ENCODE assay signal across 2 cellular contexts in genomic region chr10:58457761-58458616, GRCh38.
A peak's percentile ranks its signal among the peaks of the same experiment; 100 is the strongest.
TF ChIP-seq lines count a peak whose summit lies in the region.

No MANE protein-coding gene starts in this region.

TF ChIP-seq in IMR-90, 13 proteins besides CTCF, POLR2A, EP300 and RAD21:
- TF ChIP-seq CHD1 (IDR thresholded peaks at IDR 0.05; ENCODE audit: low read depth, low read length) (no peak), RFX5 (IDR thresholded peaks at IDR 0.05; ENCODE audit: low read depth, low read length) (no peak), FOS (IDR thresholded peaks at IDR 0.05; ENCODE audit: low read depth, low read length) (peak; percentile 57), ELK1 (IDR thresholded peaks at IDR 0.05; ENCODE audit: borderline replicate concordance, low read depth, low read length) (no peak), CEBPB (IDR thresholded peaks at IDR 0.05; ENCODE audit: low read depth, low read length) (peak; percentile 96), USF2 (IDR thresholded peaks at IDR 0.05; ENCODE audit: low read depth, low read length) (no peak), NFE2L2 (IDR thresholded peaks at IDR 0.05; ENCODE audit: low read depth, low read length) (no peak), MAFK (IDR thresholded peaks at IDR 0.05; ENCODE audit: low read depth, low read length) (no peak), MAZ (IDR thresholded peaks at IDR 0.05; ENCODE audit: borderline replicate concordance, low read depth, low read length) (no peak), MXI1 (IDR thresholded peaks at IDR 0.05; ENCODE audit: borderline replicate concordance, low read depth, low read length) (no peak), SMC3 (IDR thresholded peaks at IDR 0.05; ENCODE audit: low read depth, low read length) (no peak), BHLHE40 (IDR thresholded peaks at IDR 0.05; ENCODE audit: low read depth, low read length) (0 out of 2 replicates have a peak, but pooled peaks have one; percentile 18), RCOR1 (IDR thresholded peaks at IDR 0.05; ENCODE audit: insufficient replicate concordance, low read length) (no peak)

TF ChIP-seq in HepG2, 621 proteins besides CTCF, POLR2A, EP300 and RAD21 (continues in another document):
- TF ChIP-seq ISL2 (CRISPR knock-in tag; IDR thresholded peaks at IDR 0.05) (peak; percentile 80), TCF7 (IDR thresholded peaks at IDR 0.05; ENCODE audit: low read depth) (peak; percentile 38; the same call in 1 of the 2 replicates), MXD1 (CRISPR knock-in tag; IDR thresholded peaks at IDR 0.05) (no peak), SOX6 (IDR thresholded peaks at IDR 0.05) (no peak), SOX6 (CRISPR knock-in tag; IDR thresholded peaks at IDR 0.05) (peak; percentile 91), GABPA (IDR thresholded peaks at IDR 0.05; ENCODE audit: low read depth, low read length) (no peak), GABPA (CRISPR knock-in tag; IDR thresholded peaks at IDR 0.05; ENCODE audit: low read depth) (no peak), MED1 (CRISPR knock-in tag; IDR thresholded peaks at IDR 0.05) (peak; percentile 50; the same call in 1 of the 2 replicates), ZBTB8A (CRISPR knock-in tag; IDR thresholded peaks at IDR 0.05; ENCODE audit: borderline replicate concordance, low read depth) (no peak), THAP11 (CRISPR knock-in tag; IDR thresholded peaks at IDR 0.05) (peak; percentile 65), BCL6 (CRISPR knock-in tag; IDR thresholded peaks at IDR 0.05) (peak; percentile 87), ZNF761 (CRISPR knock-in tag; conservative IDR thresholded peaks at IDR 0.05) (no peak), SALL1 (CRISPR knock-in tag; IDR thresholded peaks at IDR 0.05) (peak; percentile 47; the same call in 1 of the 2 replicates), THRA (CRISPR knock-in tag; IDR thresholded peaks at IDR 0.05; ENCODE audit: borderline replicate concordance) (peak; percentile 24; the same call in 1 of the 2 replicates), ZBTB43 (CRISPR knock-in tag; conservative IDR thresholded peaks at IDR 0.05) (peak; percentile 77), FOXA1 (IDR thresholded peaks at IDR 0.05) (no peak), FOXA1 (CRISPR knock-in tag; IDR thresholded peaks at IDR 0.05) (peak; percentile 67; the same call in 1 of the 2 replicates), ZGPAT (CRISPR knock-in tag; IDR thresholded peaks at IDR 0.05) (peak; percentile 50; the same call in 1 of the 2 replicates), POGZ (CRISPR knock-in tag; IDR thresholded peaks at IDR 0.05) (peak; percentile 33; the same call in 1 of the 2 replicates), AHDC1 (CRISPR knock-in tag; IDR thresholded peaks at IDR 0.05; ENCODE audit: borderline replicate concordance) (peak; percentile 67; the same call in 1 of the 2 replicates), GATAD2A (CRISPR knock-in tag; IDR thresholded peaks at IDR 0.05) (peak; percentile 91), GATA4 (IDR thresholded peaks at IDR 0.05; ENCODE audit: borderline replicate concordance, low read depth) (peak; percentile 81; the same call in 1 of the 2 replicates), FOXA3 (CRISPR knock-in tag; IDR thresholded peaks at IDR 0.05) (peak; percentile 90), ZNF646 (CRISPR knock-in tag; IDR thresholded peaks at IDR 0.05) (no peak), ZNF350 (CRISPR knock-in tag; IDR thresholded peaks at IDR 0.05; ENCODE audit: borderline replicate concordance, low read depth) (no peak), NR2F2 (IDR thresholded peaks at IDR 0.05; ENCODE audit: borderline replicate concordance, low read depth) (0 out of 2 replicates have a peak, but pooled peaks have one; percentile 16), ELF3 (CRISPR knock-in tag; IDR thresholded peaks at IDR 0.05) (peak; percentile 59), PAXIP1 (CRISPR knock-in tag; conservative IDR thresholded peaks at IDR 0.05) (peak; percentile 44; the same call in 1 of the 2 replicates), ZKSCAN8 (CRISPR knock-in tag; IDR thresholded peaks at IDR 0.05; ENCODE audit: borderline replicate concordance) (peak; percentile 34; the same call in 1 of the 2 replicates), EHMT2 (IDR thresholded peaks at IDR 0.05; ENCODE audit: borderline replicate concordance, low read depth, low read length) (peak; percentile 85; the same call in 1 of the 2 replicates)
